24 cellular contexts compared by ENCODE assay signal in genomic region chr18:10419420-10420103, GRCh38. TPM values are rescaled to one million over a fixed set of nuclear protein-coding genes. Genes with fewer than 3 reads are reported as not detected.
DNase-seq lines count a peak whose midpoint lies in the region; TF ChIP-seq lines count a peak whose summit lies in the region.
"Had no signal": no experiment of that assay in that cellular context is flagged by ENCODE, and none has a peak within 500 bp of the region (broad histone marks: within the 10 kb centered on the region; RNA-seq: fewer than 3 reads in every experiment).

No MANE protein-coding gene starts in this region.

- H3K9me3 ChIP-seq in vagina = no peaks in the 10 kb centered on the region
- H3K9me3 ChIP-seq: colonic mucosa, gastrocnemius medialis, Peyer's patch had no signal

- H3K4me1 ChIP-seq in vagina = peaks cover 22% of the 10 kb centered on the region
- H3K4me1 ChIP-seq: colonic mucosa, gastrocnemius medialis, Peyer's patch had no signal

- no peaks in the 10 kb centered on the region for H3K36me3 ChIP-seq in vagina
- H3K36me3 ChIP-seq: colonic mucosa, gastrocnemius medialis, Peyer's patch had no signal

- no peaks in the 10 kb centered on the region for H3K27me3 ChIP-seq in vagina
- H3K27me3 ChIP-seq: colonic mucosa, Peyer's patch had no signal

- intact Hi-C loops in vagina (cut with DNase I) = no loop called here

- H3K4me3 ChIP-seq in astrocyte of the spinal cord (ENCODE audit: low read depth, low read length) = no peak overlapping the region
- no peak overlapping the region for H3K4me3 ChIP-seq in foreskin fibroblast (ENCODE audit: low read depth in 1 of 2, low read length in 2 of 2)
- H3K4me3 ChIP-seq in vagina = no peak overlapping the region
- H3K4me3 ChIP-seq: colonic mucosa, gastrocnemius medialis, Peyer's patch had no signal

- DNase-seq in AG08395 (ENCODE audit: low spot score) = peak; percentile 52
- peak; percentile 26 for DNase-seq in MV-4-11 (lab: John Stamatoyannopoulos, UW)
- peak; percentile 38 for DNase-seq in astrocyte of the spinal cord (ENCODE audit: low read depth, low spot score)
- peak; percentile 50 to 65 for DNase-seq in foreskin fibroblast
- DNase-seq in NCI-H128 (lab: John Stamatoyannopoulos, UW; ENCODE audit: unreplicated experiment) = no peak
- no peak for DNase-seq in vagina (ENCODE audit: extremely low spot score in 2 of 2)
- no peak for DNase-seq in middle frontal gyrus (ENCODE audit: extremely low spot score, low spot score)
- no peak for DNase-seq in DMS53 treated with DMSO at 0.1 percent for 48 hours (lab: John Stamatoyannopoulos, UW; ENCODE audit: unreplicated experiment)
- DNase-seq: activated CD4-positive, alpha-beta T cell treated with anti-CD3 and anti-CD28 coated beads for 1 hour; activated effector memory CD4-positive, alpha-beta T cell treated with Interleukin-2 at 50 U/mL for 16 hours; amygdala; colonic mucosa; endodermal cell; gastrocnemius medialis; GF-D8; GOT3; MM.1S; Peyer's patch; posterior cingulate gyrus; stimulated activated CD4-positive, alpha-beta T cell treated with anti-CD3 and anti-CD28 coated beads, Interleukin-2, amount 100 ng/mL, for 48 hours; stimulated activated naive CD8-positive, alpha-beta T cell treated with anti-CD3 and anti-CD28 coated beads, Interleukin-15, amount 100 ng/mL, for 72 hours; T-helper 9 cell had no signal

- no peak for TF ChIP-seq POLR2A in vagina (IDR thresholded peaks at IDR 0.05)

- no peak overlapping the region for H3K27ac ChIP-seq in vagina
- H3K27ac ChIP-seq: C4-2B, colonic mucosa, gastrocnemius medialis, Peyer's patch had no signal

- in situ Hi-C loops in astrocyte of the spinal cord (cut with HindIII; ENCODE audit: low sequenced_read_pairs) = no loop called here

- TF ChIP-seq CTCF in astrocyte of the spinal cord (IDR thresholded peaks at IDR 0.05; ENCODE audit: low read depth, low read length) = no peak
- TF ChIP-seq CTCF in foreskin fibroblast (IDR thresholded peaks at IDR 0.05; ENCODE audit: low read depth, low read length) = no peak
- TF ChIP-seq CTCF in vagina (IDR thresholded peaks at IDR 0.05) = no peak

RNA-seq across cellular contexts. Expression of gene APCDD1, which starts 34.9 kb away (rescaled TPM):
- total RNA-seq in vagina = 110 TPM
- total RNA-seq: natural killer cell treated with Interleukin-12 subunit alpha and Interleukin-12 subunit beta and Interleukin-15 and Interleukin-18, amount 100 ng/mL, for 72 hours had no signal

Comparison
In these comparisons a context has a peak if more than half of its experiments do, and no peak if none do; other contexts are left out.
1. DNase-seq: peak in AG08395 (single experiment), MV-4-11 (single experiment), astrocyte of the spinal cord (single experiment) and foreskin fibroblast (2 of 2); none in NCI-H128 (single experiment), vagina (0 of 2), middle frontal gyrus (single experiment) and DMS53 treated with DMSO at 0.1 percent for 48 hours (single experiment).